In the genomic region with DNA sequence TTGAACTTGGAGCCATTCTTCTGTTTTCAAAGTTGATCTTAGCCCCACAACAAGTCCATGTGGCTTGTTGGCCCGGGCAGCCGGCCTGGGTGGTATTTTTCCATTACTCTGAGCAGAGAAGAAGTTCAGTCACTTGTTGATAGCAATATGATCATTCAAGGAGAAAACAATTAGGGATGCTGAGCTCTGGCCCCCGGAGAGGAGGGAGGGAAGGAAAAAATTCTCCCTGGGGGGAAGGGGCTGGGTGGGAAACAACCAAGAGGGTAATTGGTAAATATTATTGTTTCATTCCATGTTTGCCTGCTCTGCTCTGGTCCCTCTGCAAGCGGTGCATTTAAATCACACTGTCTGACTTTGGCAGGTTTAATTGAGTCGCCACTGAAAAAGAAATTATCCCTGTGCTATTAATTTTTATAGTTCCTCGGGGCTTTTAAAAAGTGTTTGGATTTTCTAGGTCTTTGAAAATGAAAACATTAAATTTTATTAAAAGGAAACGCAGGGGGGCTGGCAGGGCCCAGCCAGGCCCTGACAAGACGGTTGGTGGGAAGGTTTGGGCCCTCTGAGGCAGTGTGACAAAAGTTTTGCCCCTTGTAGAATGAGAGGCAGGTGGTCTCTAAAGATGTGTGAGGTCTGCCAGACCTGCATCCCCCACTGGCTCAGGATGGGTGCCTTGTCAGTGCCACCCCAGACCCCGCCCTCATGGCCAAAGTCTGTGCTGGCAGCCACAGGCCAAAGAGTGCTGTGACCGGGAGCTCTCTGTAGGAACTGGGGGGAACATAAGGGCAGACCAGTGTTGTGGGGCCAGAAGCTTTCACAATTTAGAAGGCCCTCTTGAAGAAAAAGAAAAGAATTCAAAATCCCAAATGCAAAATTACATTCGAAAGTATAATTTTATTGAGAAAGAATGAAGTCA, we compare ENCODE assay signal across 24 cellular contexts. TPM values are rescaled to one million over a fixed set of nuclear protein-coding genes. Genes with fewer than 3 reads are reported as not detected.
A peak's percentile ranks its signal among the peaks of the same experiment; 100 is the strongest.
DNase-seq lines count a peak whose midpoint lies in the region; ATAC-seq and TF ChIP-seq lines count a peak whose summit lies in the region.
"Had no signal": no experiment of that assay in that cellular context is flagged by ENCODE, and none has a peak within 500 bp of the region (broad histone marks: within the 10 kb centered on the region; RNA-seq: fewer than 3 reads in every experiment).

No MANE protein-coding gene starts in this region.

- BruUV-seq in PC-3 (replicated peaks; lab: Mats Ljungman, UMichigan) = no TSS peak

- no peaks in the 10 kb centered on the region for H3K9me2 ChIP-seq in PC-3 (replicated peaks; ENCODE audit: low read length)

- no peaks in the 10 kb centered on the region for H4K20me1 ChIP-seq in PC-3 (ENCODE audit: low read length)

- WGBS in heart right ventricle, 2 donors = 69 to 71% methylated on average over 11 of the region's 11 CpGs
- 45 to 47% methylated on average over 11 of the region's 11 CpGs for WGBS in tibial nerve, 2 donors

- no peaks in the 10 kb centered on the region for H3K9me3 Mint-ChIP-seq in nephron
- H3K9me3 Mint-ChIP-seq: T-helper 2 cell treated with Interferon-gamma antibody and Interleukin-4, amounts not matched to agents 5 μg/mL and 100 μg/mL, for 36 hours had no signal

- H3K27ac ChIP-seq in SJSA1 (no peak overlapping the region), heart right ventricle (peak overlapping the region in 9 of 10 donors; percentile 25 to 72 (median 50)), tibial nerve (peak overlapping the region in 3 of 4 donors; percentile 14 to 75 (median 62)), PC-3 (ENCODE audit: low read length) (no peak overlapping the region)
- H3K27ac ChIP-seq: HL-60 had no signal

- H3K27ac Mint-ChIP-seq in nephron = peak overlapping the region; percentile 92 to 94 (median 94)
- H3K27ac Mint-ChIP-seq: activated CD4-positive, alpha-beta T cell treated with anti-CD3 and anti-CD28 coated beads for 36 hours; T-helper 2 cell treated with Interferon-gamma antibody and Interleukin-4, amounts not matched to agents 5 μg/mL and 100 μg/mL, for 36 hours had no signal

- no peaks in the 10 kb centered on the region for H3F3A ChIP-seq in PC-3 (ENCODE audit: low read length, unreplicated experiment)

- ATAC-seq in heart right ventricle = peak in 7 of 8 donors; percentile 11 to 63 (median 45)
- ATAC-seq in PC-3 = no peak
- ATAC-seq: activated CD4-positive, alpha-beta T cell treated with anti-CD3 and anti-CD28 coated beads for 36 hours had no signal

- H3K36me3 ChIP-seq in SJSA1 = no peaks in the 10 kb centered on the region
- no peaks in the 10 kb centered on the region for H3K36me3 ChIP-seq in heart right ventricle
- no peaks in the 10 kb centered on the region for H3K36me3 ChIP-seq in tibial nerve
- H3K36me3 ChIP-seq in PC-3 (ENCODE audit: low read depth, low read length) = no peaks in the 10 kb centered on the region

- H3K4me1 Mint-ChIP-seq in nephron = peaks cover 56% of the 10 kb centered on the region
- H3K4me1 Mint-ChIP-seq: activated CD4-positive, alpha-beta T cell treated with anti-CD3 and anti-CD28 coated beads for 36 hours had no signal

- DNase-seq in SJSA1 (ENCODE audit: low read depth in 1 of 2, low spot score in 2 of 2) (peak; percentile 50 to 54), heart right ventricle (peak; percentile 22 to 67), tibial nerve (ENCODE audit: low spot score in 2 of 2) (peak; percentile 68 to 74), PC-3 (no peak), superior temporal gyrus (ENCODE audit: extremely low spot score) (no peak), NCI-H1694 treated with DMSO at 0.1 percent for 48 hours (lab: John Stamatoyannopoulos, UW) (no peak)
- DNase-seq in effector CD8-positive, alpha-beta T cell (lab: John Stamatoyannopoulos, UW) = no peak
- DNase-seq: activated CD4-positive, alpha-beta T cell treated with anti-CD3 and anti-CD28 coated beads for 36 hours; activated CD8-positive, alpha-beta memory T cell treated with anti-CD3 and anti-CD28 coated beads, Interleukin-2, amount 50 U/mL, for 48 hours; activated naive CD4-positive, alpha-beta T cell treated with Interleukin-2 at 50 U/mL for 16 hours; Calu3; GDM1; hippocampal formation; KBM-7; NCI-H1092; NCI-H2171 treated with DMSO at 0.1 percent for 48 hours; SHP77 treated with DMSO at 0.1 percent for 48 hours; stimulated activated CD4-positive, alpha-beta T cell treated with anti-CD3 and anti-CD28 coated beads, Interleukin-4, amount 100 ng/mL, for 4 hours had no signal

- H3K36me3 Mint-ChIP-seq in nephron (ENCODE audit: low read depth) = no peaks in the 10 kb centered on the region

- H3K4me3 ChIP-seq in SJSA1 = no peak overlapping the region
- H3K4me3 ChIP-seq in heart right ventricle = no peak overlapping the region
- H3K4me3 ChIP-seq in tibial nerve = no peak overlapping the region
- H3K4me3 ChIP-seq in PC-3 (ENCODE audit: low read length) = no peak overlapping the region

- no peak overlapping the region for H3K4me2 ChIP-seq in PC-3 (ENCODE audit: low read length)

- H3K27me3 ChIP-seq in SJSA1 (replicated peaks) (no peaks in the 10 kb centered on the region), heart right ventricle (no peaks in the 10 kb centered on the region), tibial nerve (no peaks in the 10 kb centered on the region), PC-3 (ENCODE audit: low read length) (no peaks in the 10 kb centered on the region)

- H3K79me2 ChIP-seq in PC-3 (ENCODE audit: low read length) = no peaks in the 10 kb centered on the region

- CTCF ChIA-PET in PC-3 (lab: Charles Lee) = no interaction called here

- H3K27me3 Mint-ChIP-seq in nephron (ENCODE audit: low read depth) = no peaks in the 10 kb centered on the region

- peak in 1 of 2 donors; percentile 37 for TF ChIP-seq EP300 in tibial nerve (IDR thresholded peaks at IDR 0.05)

- peaks cover 28% of the 10 kb centered on the region for H3K4me1 ChIP-seq in SJSA1 (replicated peaks)
- peaks cover 0 to 5% (median 0%) of the 10 kb centered on the region in 9 donors for H3K4me1 ChIP-seq in heart right ventricle
- peaks cover 0 to 34% (median 0%) of the 10 kb centered on the region in 4 donors for H3K4me1 ChIP-seq in tibial nerve
- H3K4me1 ChIP-seq in PC-3 (ENCODE audit: insufficient read depth, low read length) = no peaks in the 10 kb centered on the region

- no peak overlapping the region for H3K9ac ChIP-seq in PC-3 (ENCODE audit: low read length)

- no peak overlapping the region for H3K4me3 Mint-ChIP-seq in nephron
- H3K4me3 Mint-ChIP-seq: activated CD4-positive, alpha-beta T cell treated with anti-CD3 and anti-CD28 coated beads for 36 hours; T-helper 2 cell treated with Interferon-gamma antibody and Interleukin-4, amounts not matched to agents 5 μg/mL and 100 μg/mL, for 36 hours had no signal

- TF ChIP-seq CTCF in heart right ventricle (IDR thresholded peaks at IDR 0.05) (no peak), nephron (IDR thresholded peaks at IDR 0.05; ENCODE audit: unreplicated experiment in 3 of 3) (no peak), tibial nerve (IDR thresholded peaks at IDR 0.05) (no peak), PC-3 (conservative IDR thresholded peaks at IDR 0.05; ENCODE audit: low read depth, low read length) (no peak)

- POLR2A ChIA-PET in PC-3 (lab: Charles Lee; ENCODE audit: unreplicated experiment) = no interaction called here

- intact Hi-C loops in heart right ventricle (cut with DNase I) (no loop called here), PC-3 (cut with micrococcal nuclease) (no loop called here)

- no peak for TF ChIP-seq POLR2A in tibial nerve (IDR thresholded peaks at IDR 0.05)

- no peak overlapping the region for H2AFZ ChIP-seq in PC-3 (ENCODE audit: low read length)

- no peaks in the 10 kb centered on the region for H3K9me3 ChIP-seq in SJSA1 (replicated peaks)
- H3K9me3 ChIP-seq in heart right ventricle = no peaks in the 10 kb centered on the region
- no peaks in the 10 kb centered on the region for H3K9me3 ChIP-seq in tibial nerve
- H3K9me3 ChIP-seq in PC-3 (ENCODE audit: low read length) = no peaks in the 10 kb centered on the region

RNA-seq across cellular contexts. Expression of a gene that starts 52.5 kb away (rescaled TPM):
- not detected in 2 replicates for total RNA-seq in SJSA1 (2014; rRNA removed; shearing (Covaris generic))
- total RNA-seq in heart right ventricle (under 1 TPM in 5 of 10 donors, not detected in 5; 0.05 to 0.33 (median 0.09) TPM), tibial nerve (1 to 10 TPM in 1 of 4 donors, under 1 TPM in 2, not detected in 1; 0.42 to 1.1 (median 0.60) TPM), PC-3 (2014; rRNA removed) (not detected in 2 replicates)
- under 1 TPM in 1 of 2 donors, not detected in 1; 0.03 TPM for polyA plus RNA-seq in heart right ventricle
- total RNA-seq: Calu3, dermis microvascular lymphatic vessel endothelial cell, liver had no signal
- polyA plus RNA-seq: neural cell had no signal

Comparison
In these comparisons a context has a peak if more than half of its experiments do, and no peak if none do; other contexts are left out.
1. DNase-seq: peak in SJSA1 (2 of 2), heart right ventricle (2 of 2) and tibial nerve (2 of 2); none in PC-3 (single experiment), effector CD8-positive, alpha-beta T cell (single experiment), superior temporal gyrus (single experiment) and NCI-H1694 treated with DMSO at 0.1 percent for 48 hours (single experiment).
2. H3K27ac ChIP-seq: peak in heart right ventricle (9 of 10) and tibial nerve (3 of 4); none in SJSA1 (single experiment) and PC-3 (single experiment).